In genomic region chr2:206084468-206084869, GRCh38 we compare ENCODE assay signal across 8 cellular contexts. TPM values are rescaled to one million over a fixed set of nuclear protein-coding genes. Genes with fewer than 3 reads are reported as not detected.
DNase-seq lines count a peak whose midpoint lies in the region; ATAC-seq and TF ChIP-seq lines count a peak whose summit lies in the region.

No MANE protein-coding gene starts in this region.

- peaks cover 11% of the 10 kb centered on the region for H3K79me2 ChIP-seq in trophoblast cell (ENCODE audit: control insufficient read depth, insufficient read depth, low read length, poor library complexity)

- no peak for TF ChIP-seq CTCF in Peyer's patch (IDR thresholded peaks at IDR 0.05)
- peak; percentile 24 for TF ChIP-seq CTCF in astrocyte of the cerebellum (IDR thresholded peaks at IDR 0.05; ENCODE audit: low read depth, low read length, missing control alignments)

- no peak overlapping the region for H2AFZ ChIP-seq in trophoblast cell (ENCODE audit: insufficient read depth, low read length, poor library complexity)

- peak overlapping the region; percentile 63 for H4K12ac ChIP-seq in trophoblast cell (ENCODE audit: low read depth, low read length)

- POLR2A ChIA-PET in CD8-positive, alpha-beta memory T cell (lab: Charles Lee), result interaction anchor here (0.6 to 1.2 kb wide), 3 partner anchors 69 to 1445 kb away, joined by 3 to 7 read pairs (median 3); partner anchors contain the start of gene CREB1

- in situ Hi-C loops in astrocyte of the cerebellum (cut with HindIII; ENCODE audit: low sequenced_read_pairs), result no loop called here

- H3K4me3 Mint-ChIP-seq in CD8-positive, alpha-beta memory T cell, result peak overlapping the region; percentile 95 to 99 (median 98)

- no peak overlapping the region for H2AK5ac ChIP-seq in trophoblast cell (ENCODE audit: low read length)

- peaks cover 48 to 65% (median 63%) of the 10 kb centered on the region in 3 donors for H3K4me1 Mint-ChIP-seq in CD8-positive, alpha-beta memory T cell

- H3K27me3 Mint-ChIP-seq in CD8-positive, alpha-beta memory T cell, result peaks cover 0 to 3% of the 10 kb centered on the region in 2 donors

- peak overlapping the region; percentile 50 for H2BK5ac ChIP-seq in trophoblast cell (ENCODE audit: low read depth, low read length, poor library complexity)

- H3K4me2 ChIP-seq in trophoblast cell (ENCODE audit: low read length), result peak overlapping the region; percentile 100

- no peaks in the 10 kb centered on the region for H3K9me3 Mint-ChIP-seq in CD8-positive, alpha-beta memory T cell

- H3K4me3 ChIP-seq in CD8-positive, alpha-beta memory T cell (ENCODE audit: low read length), result peak overlapping the region; percentile 90
- H3K4me3 ChIP-seq in Peyer's patch (peak overlapping the region; percentile 78 to 92 (median 85)), astrocyte of the cerebellum (ENCODE audit: low read depth, low read length) (peak overlapping the region; percentile 83), trophoblast cell (ENCODE audit: low read depth, low read length) (peak overlapping the region; percentile 87)

- no peak overlapping the region for H2BK120ac ChIP-seq in trophoblast cell (ENCODE audit: insufficient read depth, low read length, poor library complexity)

- peak overlapping the region; percentile 33 for H3K18ac ChIP-seq in trophoblast cell (ENCODE audit: low read length)

- peak overlapping the region; percentile 85 for H3K27ac ChIP-seq in CD8-positive, alpha-beta memory T cell (ENCODE audit: low read depth, low read length)
- peak overlapping the region; percentile 96 to 99 (median 98) for H3K27ac ChIP-seq in Peyer's patch
- peak overlapping the region; percentile 97 for H3K27ac ChIP-seq in trophoblast cell (ENCODE audit: low read depth, low read length)

- ATAC-seq in HG03135 (IDR thresholded peaks at IDR 0.05; ENCODE audit: unreplicated experiment), result no peak
- ATAC-seq in GM21786 (IDR thresholded peaks at IDR 0.05; ENCODE audit: unreplicated experiment), result no peak

- H3K27me3 ChIP-seq in CD8-positive, alpha-beta memory T cell (ENCODE audit: insufficient read depth, low read length, poor library complexity, severe bottlenecking), result no peaks in the 10 kb centered on the region
- H3K27me3 ChIP-seq in Peyer's patch, result no peaks in the 10 kb centered on the region
- no peaks in the 10 kb centered on the region for H3K27me3 ChIP-seq in trophoblast cell (ENCODE audit: insufficient read depth, low read length)

- peak overlapping the region; percentile 91 for H3K9ac ChIP-seq in trophoblast cell (ENCODE audit: low read length)

- H3K4ac ChIP-seq in trophoblast cell (ENCODE audit: low read depth, low read length), result peak overlapping the region; percentile 13

- peak overlapping the region; percentile 27 for H3K14ac ChIP-seq in trophoblast cell (ENCODE audit: low read length)

- H3K36me3 Mint-ChIP-seq in CD8-positive, alpha-beta memory T cell, result peaks cover 0 to 15% (median 3%) of the 10 kb centered on the region in 3 donors

- no peaks in the 10 kb centered on the region for H3K36me3 ChIP-seq in CD8-positive, alpha-beta memory T cell (ENCODE audit: insufficient read depth, low read length)
- no peaks in the 10 kb centered on the region for H3K36me3 ChIP-seq in Peyer's patch
- H3K36me3 ChIP-seq in trophoblast cell (ENCODE audit: control insufficient read depth in 1 of 2, insufficient read depth in 2 of 2, low read length in 2 of 2), result no peaks in the 10 kb centered on the region

- peak overlapping the region; percentile 96 to 100 (median 98) for H3K27ac Mint-ChIP-seq in CD8-positive, alpha-beta memory T cell

- H3K9me3 ChIP-seq in CD8-positive, alpha-beta memory T cell (ENCODE audit: low read length), result no peaks in the 10 kb centered on the region
- no peaks in the 10 kb centered on the region for H3K9me3 ChIP-seq in Peyer's patch
- no peaks in the 10 kb centered on the region for H3K9me3 ChIP-seq in trophoblast cell (ENCODE audit: insufficient read depth, low read depth, low read length)

- TF ChIP-seq POLR2A in Peyer's patch (IDR thresholded peaks at IDR 0.05), result peak; percentile 20 to 42

- H3K4me1 ChIP-seq in CD8-positive, alpha-beta memory T cell (ENCODE audit: insufficient read depth, low read length), result peaks cover 26% of the 10 kb centered on the region
- H3K4me1 ChIP-seq in Peyer's patch (peaks cover 0 to 4% (median 0%) of the 10 kb centered on the region in 4 donors), trophoblast cell (ENCODE audit: control insufficient read depth in 1 of 2, insufficient read depth in 2 of 2, low read length in 2 of 2) (peaks cover 4 to 5% of the 10 kb centered on the region in 2 experiments)

- CTCF ChIA-PET in CD8-positive, alpha-beta memory T cell (lab: Charles Lee), result no interaction called here

- no CpG with 5 or more reads among the region's 10 CpGs for WGBS in trophoblast cell (ENCODE audit: extremely low coverage, insufficient coverage, insufficient read length)

- H3K23ac ChIP-seq in trophoblast cell (ENCODE audit: low read length), result peak overlapping the region; percentile 46

- H4K91ac ChIP-seq in trophoblast cell (ENCODE audit: low read depth, low read length), result no peak overlapping the region

- H2BK12ac ChIP-seq in trophoblast cell (ENCODE audit: low read length), result no peak overlapping the region

- peak overlapping the region; percentile 82 for H4K8ac ChIP-seq in trophoblast cell (ENCODE audit: low read depth, low read length)

- peak in 2 of 5 donors; percentile 13 to 28 for DNase-seq in CD8-positive, alpha-beta memory T cell
- peak; percentile 31 for DNase-seq in HS-27A (ENCODE audit: low read depth)
- DNase-seq in Peyer's patch, result peak; percentile 32 to 69 (median 63)
- DNase-seq in astrocyte of the cerebellum (ENCODE audit: low read depth), result peak; percentile 19
- peak; percentile 78 for DNase-seq in hepatic stellate cell (ENCODE audit: low spot score)
- DNase-seq in trophoblast cell, result peak; percentile 20 to 49

- H3K79me1 ChIP-seq in trophoblast cell (ENCODE audit: low read length), result peaks cover 15% of the 10 kb centered on the region

RNA-seq across cellular contexts. Expression of gene INO80D, which starts 1.5 kb away (rescaled TPM):
- total RNA-seq in CD8-positive, alpha-beta memory T cell, result 10 to 100 TPM; 20.7 to 22.4 TPM
- 10.6 TPM for polyA plus RNA-seq in CD8-positive, alpha-beta memory T cell
- total RNA-seq in Peyer's patch, result 100 to 1,000 TPM in 1 of 4 donors, 10 to 100 TPM in 3; 20.8 to 102 (median 56.4) TPM
- 4.9 and 5.7 TPM in 2 replicates for polyA plus RNA-seq in trophoblast cell (2013)
